In genomic region chr1:26212726-26213125, GRCh38 we compare ENCODE assay signal across 2 cellular contexts.
TF ChIP-seq lines count a peak whose summit lies in the region.

No MANE protein-coding gene starts in this region.

TF ChIP-seq in HEK293, 187 proteins besides CTCF, POLR2A, EP300 and RAD21:
- TF ChIP-seq ZNF121 (tag by site-specific recombination; IDR thresholded peaks at IDR 0.05) (peak; percentile 92), YY1 (tag by site-specific recombination; IDR thresholded peaks at IDR 0.05) (no peak), KLF8 (tag by site-specific recombination; IDR thresholded peaks at IDR 0.05) (no peak)

TF ChIP-seq in K562, 482 proteins besides CTCF, POLR2A, EP300 and RAD21:
- peak; percentile 92 for TF ChIP-seq ZNF121 (CRISPR knock-in tag; conservative IDR thresholded peaks at IDR 0.05)
- no peak for TF ChIP-seq ATF2 (CRISPR knock-in tag; IDR thresholded peaks at IDR 0.05)
- no peak for TF ChIP-seq TRIM25 (IDR thresholded peaks at IDR 0.05; ENCODE audit: borderline replicate concordance)
